In genomic region chr10:75057680-75058079, GRCh38 we compare ENCODE assay signal across 14 cellular contexts.
"Had no signal": no experiment of that assay in that cellular context is flagged by ENCODE, and none has a peak within 500 bp of the region (broad histone marks: within the 10 kb centered on the region; RNA-seq: fewer than 3 reads in every experiment).

No MANE protein-coding gene starts in this region.

- H3K27ac Mint-ChIP-seq: activated naive CD4-positive, alpha-beta T cell treated with anti-CD3 and anti-CD28 coated beads, Interleukin-2, amount 50 U/mL, for 24 hours; activated T-cell treated with anti-CD3 and anti-CD28 coated beads, Interleukin-2, amount 50 U/mL, for 24 hours; natural killer cell treated with Interleukin-12 subunit alpha and Interleukin-12 subunit beta and Interleukin-15 and Interleukin-18, amount 100 ng/mL, for 72 hours had no signal

- H3K9me3 Mint-ChIP-seq: activated naive CD4-positive, alpha-beta T cell treated with anti-CD3 and anti-CD28 coated beads, Interleukin-2, amount 50 U/mL, for 24 hours; activated T-cell treated with anti-CD3 and anti-CD28 coated beads, Interleukin-2, amount 50 U/mL, for 24 hours; central memory CD8-positive, alpha-beta T cell; natural killer cell treated with Interleukin-12 subunit alpha and Interleukin-12 subunit beta and Interleukin-15 and Interleukin-18, amount 100 ng/mL, for 72 hours had no signal

- H3K36me3 Mint-ChIP-seq: activated naive CD4-positive, alpha-beta T cell treated with anti-CD3 and anti-CD28 coated beads, Interleukin-2, amount 50 U/mL, for 24 hours; natural killer cell treated with Interleukin-12 subunit alpha and Interleukin-12 subunit beta and Interleukin-15 and Interleukin-18, amount 100 ng/mL, for 72 hours had no signal

- H3K4me3 Mint-ChIP-seq: activated naive CD4-positive, alpha-beta T cell treated with anti-CD3 and anti-CD28 coated beads, Interleukin-2, amount 50 U/mL, for 24 hours; activated T-cell treated with anti-CD3 and anti-CD28 coated beads, Interleukin-2, amount 50 U/mL, for 24 hours; central memory CD8-positive, alpha-beta T cell; natural killer cell treated with Interleukin-12 subunit alpha and Interleukin-12 subunit beta and Interleukin-15 and Interleukin-18, amount 100 ng/mL, for 72 hours had no signal

- H3K27me3 Mint-ChIP-seq: activated naive CD4-positive, alpha-beta T cell treated with anti-CD3 and anti-CD28 coated beads, Interleukin-2, amount 50 U/mL, for 24 hours; activated T-cell treated with anti-CD3 and anti-CD28 coated beads, Interleukin-2, amount 50 U/mL, for 24 hours; central memory CD8-positive, alpha-beta T cell; natural killer cell treated with Interleukin-12 subunit alpha and Interleukin-12 subunit beta and Interleukin-15 and Interleukin-18, amount 100 ng/mL, for 72 hours had no signal

- H3K4me1 ChIP-seq: prostate gland, upper lobe of left lung had no signal

- H3K36me3 ChIP-seq: prostate gland, upper lobe of left lung had no signal

- H3K27ac ChIP-seq: prostate gland, upper lobe of left lung had no signal

- H3K27me3 ChIP-seq: upper lobe of left lung had no signal

- ATAC-seq: natural killer cell treated with Interleukin-12 subunit alpha and Interleukin-12 subunit beta and Interleukin-15 and Interleukin-18, amount 100 ng/mL, for 72 hours; sciatic nerve had no signal

- H3K4me3 ChIP-seq: prostate gland, upper lobe of left lung had no signal

- H3K9me3 ChIP-seq: prostate gland, upper lobe of left lung had no signal

- H3K4me1 Mint-ChIP-seq: activated naive CD4-positive, alpha-beta T cell treated with anti-CD3 and anti-CD28 coated beads, Interleukin-2, amount 50 U/mL, for 24 hours; central memory CD8-positive, alpha-beta T cell had no signal

- DNase-seq: activated effector memory CD4-positive, alpha-beta T cell treated with Interleukin-2 at 50 U/mL for 16 hours; activated T-cell treated with anti-CD3 and anti-CD28 coated beads, Interleukin-2, amount 50 U/mL, for 24 hours; cortex of kidney; effector memory CD4-positive, alpha-beta T cell; stimulated activated CD4-positive, alpha-beta T cell treated with anti-CD3 and anti-CD28 coated beads, Interleukin-2, amount 100 ng/mL, for 24 hours; stimulated activated naive CD4-positive, alpha-beta T cell; substantia nigra; T-helper 2 cell had no signal
